9 cellular contexts compared by ENCODE assay signal in genomic region chr14:80587096-80587724, GRCh38.
DNase-seq lines count a peak whose midpoint lies in the region; ATAC-seq, FAIRE-seq and TF ChIP-seq lines count a peak whose summit lies in the region.
"Had no signal": no experiment of that assay in that cellular context is flagged by ENCODE, and none has a peak within 500 bp of the region (broad histone marks: within the 10 kb centered on the region; RNA-seq: fewer than 3 reads in every experiment).

No MANE protein-coding gene starts in this region.

- no peaks in the 10 kb centered on the region for H4K20me1 ChIP-seq in PC-9 (ENCODE audit: insufficient read depth)

- peaks cover 22% of the 10 kb centered on the region for H3F3A ChIP-seq in PC-9 (ENCODE audit: insufficient read depth, low read depth)

- peaks cover 23% of the 10 kb centered on the region for H3K27me3 Mint-ChIP-seq in endodermal cell (ENCODE audit: insufficient read depth)

- TF ChIP-seq CTCF in PC-9 (conservative IDR thresholded peaks at IDR 0.05) = peak; percentile 37; the same call in 1 of the 2 replicates
- TF ChIP-seq CTCF in endodermal cell (conservative IDR thresholded peaks at IDR 0.05) = peak; percentile 70
- TF ChIP-seq CTCF in parathyroid adenoma (IDR thresholded peaks at IDR 0.05) = peak; percentile 37

- peak; percentile 90 for FAIRE-seq in GM19239 (lab: Jason Lieb, UNC)

- BruUV-seq in PC-9 (replicated peaks; lab: Mats Ljungman, UMichigan) = no TSS peak

- intact Hi-C loops in PC-9 (cut with micrococcal nuclease; ENCODE audit: unreplicated experiment) = no loop called here

- H3K27ac ChIP-seq in PC-9 (no peak overlapping the region), endodermal cell (ENCODE audit: low read depth, low read length) (no peak overlapping the region), parathyroid adenoma (no peak overlapping the region)
- H3K27ac ChIP-seq: epithelial cell of prostate had no signal

- ATAC-seq in activated CD4-positive, CD25-positive, alpha-beta regulatory T cell treated with anti-CD3 and anti-CD28 coated beads, Interleukin-2, amount 50 U/mL, for 24 hours = peak; percentile 88 to 94
- peak; percentile 95 for ATAC-seq in HG03108 (IDR thresholded peaks at IDR 0.05; ENCODE audit: unreplicated experiment)

- POLR2A ChIA-PET in PC-9 (lab: Charles Lee; ENCODE audit: unreplicated experiment) = interaction anchor here (0.6 kb wide), 1 partner anchor 498 kb away, joined by 3 read pairs; no protein-coding TSS in a partner anchor

- H3K9me3 ChIP-seq in PC-9 (ENCODE audit: insufficient read depth, low read depth) = peaks cover 39% of the 10 kb centered on the region
- H3K9me3 ChIP-seq in endodermal cell (ENCODE audit: control insufficient read depth, low read length) = peaks cover 9% of the 10 kb centered on the region
- H3K9me3 ChIP-seq in parathyroid adenoma (ENCODE audit: control insufficient read depth, low read length) = no peaks in the 10 kb centered on the region

- peaks cover 21% of the 10 kb centered on the region for H3K4me1 Mint-ChIP-seq in endodermal cell

- H3K4me3 Mint-ChIP-seq in endodermal cell = no peak overlapping the region

- no peak for DNase-seq in activated CD4-positive, CD25-positive, alpha-beta regulatory T cell (lab: John Stamatoyannopoulos, UW)
- DNase-seq in GM19239 (ENCODE audit: insufficient read length, low spot score) (peak; percentile 2), PC-9 (no peak), endodermal cell (no peak), NOMO-1 (lab: John Stamatoyannopoulos, UW; ENCODE audit: unreplicated experiment in 2 of 2) (no peak)

- no peaks in the 10 kb centered on the region for H3K9me2 ChIP-seq in PC-9 (ENCODE audit: insufficient read depth)

- H3K4me3 ChIP-seq in PC-9 (no peak overlapping the region), endodermal cell (ENCODE audit: low read length) (no peak overlapping the region), parathyroid adenoma (ENCODE audit: low read depth, low read length) (no peak overlapping the region)

- H3K27ac Mint-ChIP-seq in endodermal cell = no peak overlapping the region

- peaks cover 6% of the 10 kb centered on the region; the same call in 1 of the 2 replicates for H3K36me3 ChIP-seq in PC-9 (ENCODE audit: low read depth)
- H3K36me3 ChIP-seq in endodermal cell (ENCODE audit: control insufficient read depth, insufficient read depth, low read length) = no peaks in the 10 kb centered on the region
- no peaks in the 10 kb centered on the region for H3K36me3 ChIP-seq in parathyroid adenoma (ENCODE audit: control insufficient read depth, insufficient read depth, low read length)

- H3K4me2 ChIP-seq in PC-9 (no peak overlapping the region), parathyroid adenoma (ENCODE audit: low read length) (no peak overlapping the region)

- H3K4me1 ChIP-seq in PC-9 (replicated peaks; ENCODE audit: insufficient read depth) (peaks cover 29% of the 10 kb centered on the region), endodermal cell (ENCODE audit: control insufficient read depth, insufficient read depth, low read length) (peaks cover 5% of the 10 kb centered on the region), parathyroid adenoma (peaks cover 6% of the 10 kb centered on the region)

- H3K9ac ChIP-seq in endodermal cell (ENCODE audit: extremely low read depth, low read length, poor library complexity, severe bottlenecking) = no peak overlapping the region
- no peak overlapping the region for H3K9ac ChIP-seq in parathyroid adenoma

- no peaks in the 10 kb centered on the region for H3K36me3 Mint-ChIP-seq in endodermal cell (ENCODE audit: low read depth)

- no peaks in the 10 kb centered on the region for H3K27me3 ChIP-seq in PC-9 (ENCODE audit: insufficient read depth, low read depth)
- H3K27me3 ChIP-seq in endodermal cell (ENCODE audit: control insufficient read depth, insufficient read depth, low read length, poor library complexity, severe bottlenecking) = peaks cover 15% of the 10 kb centered on the region
- no peaks in the 10 kb centered on the region for H3K27me3 ChIP-seq in parathyroid adenoma (ENCODE audit: control insufficient read depth, insufficient read depth, low read length)

- WGBS in endodermal cell (ENCODE audit: insufficient coverage in 1 of 2, insufficient read length in 1 of 2), 2 experiments = 77 to 80% methylated on average over 1 to 3 of the region's 3 CpGs

- H3K9me3 Mint-ChIP-seq in endodermal cell = peaks cover 11% of the 10 kb centered on the region

- H2AFZ ChIP-seq in PC-9 (no peak overlapping the region), parathyroid adenoma (no peak overlapping the region)

- CTCF ChIA-PET in PC-9 (lab: Charles Lee) = no interaction called here

- H3K79me2 ChIP-seq in PC-9 (ENCODE audit: low read depth) (no peaks in the 10 kb centered on the region), parathyroid adenoma (no peaks in the 10 kb centered on the region)
